Comparison of ENCODE assay signal across 8 cellular contexts in the genomic region with DNA sequence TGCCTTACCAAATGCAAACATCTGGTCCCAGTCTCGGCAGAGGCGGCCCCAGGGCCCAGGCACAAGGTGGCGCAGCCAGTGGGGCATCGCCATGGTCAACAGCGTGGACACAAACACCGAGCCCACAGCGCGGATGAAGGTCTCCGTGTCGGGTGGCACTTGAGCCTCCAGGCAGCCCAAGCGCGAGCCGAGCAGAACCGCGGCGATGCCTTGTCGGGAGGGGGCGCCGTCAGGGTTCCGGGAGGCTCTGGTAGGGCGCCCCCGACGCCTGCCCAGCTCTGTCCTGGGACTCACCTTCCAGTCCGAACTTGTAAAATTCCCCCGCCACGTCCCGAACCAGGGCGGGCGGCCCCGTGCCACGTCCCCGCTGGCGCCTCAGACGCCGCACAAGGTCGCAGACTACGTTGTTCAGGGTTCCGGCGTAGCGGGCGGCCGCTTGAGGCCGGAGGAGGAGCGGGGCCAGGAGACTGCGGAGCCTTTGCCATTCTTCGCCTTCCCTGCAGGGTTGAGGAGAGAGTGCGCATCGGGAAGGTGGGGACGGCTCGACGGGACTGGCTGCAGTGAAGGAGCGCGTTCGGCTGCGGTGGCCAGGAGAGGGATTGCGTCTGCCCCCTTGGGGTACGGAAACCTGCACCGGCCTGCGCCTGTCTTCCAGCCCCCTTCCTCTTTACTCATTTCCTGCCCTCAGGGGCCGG. TPM values are rescaled to one million over a fixed set of nuclear protein-coding genes. Genes with fewer than 3 reads are reported as not detected.
DNase-seq lines count a peak whose midpoint lies in the region; ATAC-seq and TF ChIP-seq lines count a peak whose summit lies in the region.

No MANE protein-coding gene starts in this region.

- TF ChIP-seq CTCF in GM12873 (IDR thresholded peaks at IDR 0.05; ENCODE audit: insufficient read depth, low read depth, low read length, missing control alignments) (peak; percentile 50), HEK293 (tag by site-specific recombination; IDR thresholded peaks at IDR 0.05) (peak; percentile 87), Panc1 (IDR thresholded peaks at IDR 0.05) (peak; percentile 89), spleen (IDR thresholded peaks at IDR 0.05 in 8 of 11, conservative IDR thresholded peaks at IDR 0.05 in 3 of 11) (peak in 4 of 11 experiments; percentile 25 to 49 (median 47))

- WGBS in iPS DF 6.9 (ENCODE audit: insufficient coverage, insufficient read length) = no CpG with 5 or more reads among the region's 60 CpGs
- 1 to 2% (median 1%) methylated on average over 49 to 60 of the region's 60 CpGs for whole genome bisulfite sequencing in spleen, 5 donors

- in situ Hi-C loops in Panc1 (cut with HindIII; ENCODE audit: low pct_unique_long_range_greater_than_20kb, low sequenced_read_pairs) = no loop called here

- H3K27me3 ChIP-seq in Panc1 (ENCODE audit: control insufficient read depth, insufficient read depth, low read length) (peaks cover 4% of the 10 kb centered on the region; the same call in 1 of the 2 replicates), iPS DF 6.9 (ENCODE audit: control insufficient read depth, insufficient read depth, low read length) (peaks cover 28% of the 10 kb centered on the region), spleen (replicated peaks in 1 of 7) (peaks cover 7 to 45% (median 36%) of the 10 kb centered on the region in 7 donors)

- peaks cover 10% of the 10 kb centered on the region for H3K36me3 Mint-ChIP-seq in activated naive CD8-positive, alpha-beta T cell

- DNase-seq in Panc1 (ENCODE audit: low read depth, low spot score) (no peak), iPS DF 6.9 (ENCODE audit: low read depth, low spot score) (no peak), spleen (peak; percentile 88), HEK293T (ENCODE audit: extremely low spot score) (no peak)

- H3K9me3 Mint-ChIP-seq in activated naive CD8-positive, alpha-beta T cell (ENCODE audit: low read depth) = no peaks in the 10 kb centered on the region

- BruUV-seq in Panc1 (replicated peaks; lab: Mats Ljungman, UMichigan) = no TSS peak

- H3K36me3 ChIP-seq in HEK293 (ENCODE audit: control insufficient read depth in 2 of 2, insufficient read depth in 1 of 2, low read length in 2 of 2) (peaks cover 0 to 33% of the 10 kb centered on the region in 2 experiments; a peak in 2 of 3 replicates), Panc1 (ENCODE audit: control insufficient read depth, insufficient read depth, low read length) (no peaks in the 10 kb centered on the region; the same call in 1 of the 2 replicates), iPS DF 6.9 (ENCODE audit: control insufficient read depth, insufficient read depth, low read length) (peaks cover 7% of the 10 kb centered on the region; the same call in 1 of the 2 replicates), spleen (peaks cover 0 to 20% (median 1%) of the 10 kb centered on the region in 6 donors)

- H3K27ac Mint-ChIP-seq in activated naive CD8-positive, alpha-beta T cell = peak overlapping the region; percentile 87

- CTCF ChIA-PET in HEK293 (lab: Yijun Ruan, JAX) (interaction anchor here (0.7 to 3.8 kb wide), 3 partner anchors 9 to 140 kb away, joined by 3 to 26 read pairs (median 3); a partner anchor contains a TSS), Panc1 (lab: Charles Lee) (no interaction called here), HEK293T (lab: Yijun Ruan, JAX) (no interaction called here)

- no peak for TF ChIP-seq POLR2A in spleen (IDR thresholded peaks at IDR 0.05)

- peaks cover 15% of the 10 kb centered on the region for H3K4me1 ChIP-seq in HEK293 (ENCODE audit: control insufficient read depth, insufficient read depth, low read length)
- H3K4me1 ChIP-seq in Panc1 (ENCODE audit: control insufficient read depth, insufficient read depth, low read length) = peaks cover 15% of the 10 kb centered on the region
- H3K4me1 ChIP-seq in iPS DF 6.9 (ENCODE audit: control insufficient read depth, insufficient read depth, low read length) = peaks cover 3% of the 10 kb centered on the region; the same call in 1 of the 2 replicates
- H3K4me1 ChIP-seq in spleen = peaks cover 21 to 36% (median 29%) of the 10 kb centered on the region in 6 donors

- no peaks in the 10 kb centered on the region for H3K27me3 Mint-ChIP-seq in activated naive CD8-positive, alpha-beta T cell

- H3K9me3 ChIP-seq in HEK293 (ENCODE audit: control insufficient read depth, insufficient read depth, low read depth, low read length) (no peaks in the 10 kb centered on the region), Panc1 (ENCODE audit: control insufficient read depth, insufficient read depth, low read depth, low read length) (no peaks in the 10 kb centered on the region), iPS DF 6.9 (ENCODE audit: control insufficient read depth, insufficient read depth, low read length) (no peaks in the 10 kb centered on the region), spleen (no peaks in the 10 kb centered on the region)

- no peak overlapping the region for H3K4me3 ChIP-seq in HEK293 (ENCODE audit: low read depth, low read length)
- peak overlapping the region; percentile 37 to 57 for H3K4me3 ChIP-seq in Panc1 (ENCODE audit: low read depth in 2 of 2, low read length in 2 of 2)
- H3K4me3 ChIP-seq in iPS DF 6.9 (ENCODE audit: low read length) = peak overlapping the region; percentile 46; the same call in 1 of the 2 replicates
- H3K4me3 ChIP-seq in spleen = peak overlapping the region; percentile 12 to 76 (median 50)

- peak; percentile 74 for ATAC-seq in Panc1
- ATAC-seq in HG02981 (IDR thresholded peaks at IDR 0.05; ENCODE audit: unreplicated experiment) = no peak

- H3K4me3 Mint-ChIP-seq in activated naive CD8-positive, alpha-beta T cell = peak overlapping the region; percentile 91

- intact Hi-C loops in Panc1 (cut with micrococcal nuclease; ENCODE audit: unreplicated experiment) (no loop called here), spleen (cut with DNase I; ENCODE audit: low total_unique reads) (no loop called here)

- POLR2A ChIA-PET in HEK293 (lab: Yijun Ruan, JAX) (interaction anchor here (0.8 to 2.5 kb wide), 3 partner anchors 9 to 128 kb away, joined by 3 to 8 read pairs (median 3); no protein-coding TSS in a partner anchor), Panc1 (lab: Charles Lee) (no interaction called here), HEK293T (lab: Yijun Ruan, JAX) (interaction anchor here (1.1 to 2.7 kb wide), 4 partner anchors 9 to 20 kb away, joined by 4 to 8 read pairs (median 6); a partner anchor contains a TSS)

- peaks cover 32% of the 10 kb centered on the region for H3K4me1 Mint-ChIP-seq in activated naive CD8-positive, alpha-beta T cell (ENCODE audit: low read depth)

- H3K27ac ChIP-seq in HEK293 (ENCODE audit: extremely low read depth, low read depth, low read length) (no peak overlapping the region), Panc1 (ENCODE audit: low read length) (peak overlapping the region; percentile 64), iPS DF 6.9 (ENCODE audit: low read length) (no peak overlapping the region), spleen (no peak overlapping the region)

TF ChIP-seq in HEK293, 187 proteins besides CTCF, POLR2A, EP300 and RAD21 (continues in another document):
- peak; percentile 18; the same call in 1 of the 2 replicates for TF ChIP-seq GLIS2 (tag by site-specific recombination; IDR thresholded peaks at IDR 0.05)
- no peak for TF ChIP-seq ZNF544 (tag by site-specific recombination; IDR thresholded peaks at IDR 0.05)
- TF ChIP-seq ZNF394 (tag by site-specific recombination; IDR thresholded peaks at IDR 0.05; ENCODE audit: borderline replicate concordance) = no peak
- TF ChIP-seq ZNF530 (tag by site-specific recombination; IDR thresholded peaks at IDR 0.05; ENCODE audit: low read depth) = no peak
- no peak for TF ChIP-seq ZNF37A (tag by site-specific recombination; IDR thresholded peaks at IDR 0.05)
- TF ChIP-seq ZNF23 (tag by site-specific recombination; IDR thresholded peaks at IDR 0.05; ENCODE audit: borderline replicate concordance) = no peak
- TF ChIP-seq ZNF214 (tag by site-specific recombination; IDR thresholded peaks at IDR 0.05; ENCODE audit: borderline replicate concordance) = no peak
- no peak for TF ChIP-seq ZNF174 (tag by site-specific recombination; IDR thresholded peaks at IDR 0.05)
- TF ChIP-seq ZNF416 (tag by site-specific recombination; IDR thresholded peaks at IDR 0.05) = no peak
- no peak for TF ChIP-seq ZNF792 (tag by site-specific recombination; IDR thresholded peaks at IDR 0.05)

TF ChIP-seq in HEK293T, 16 proteins besides CTCF, POLR2A, EP300 and RAD21:
- TF ChIP-seq L3MBTL2 (conservative IDR thresholded peaks at IDR 0.05) = no peak
- TF ChIP-seq FOXA1 (IDR thresholded peaks at IDR 0.05) = no peak
- TF ChIP-seq CTBP1 (IDR thresholded peaks at IDR 0.05; ENCODE audit: borderline replicate concordance) = no peak
- TF ChIP-seq, protein P1, sequence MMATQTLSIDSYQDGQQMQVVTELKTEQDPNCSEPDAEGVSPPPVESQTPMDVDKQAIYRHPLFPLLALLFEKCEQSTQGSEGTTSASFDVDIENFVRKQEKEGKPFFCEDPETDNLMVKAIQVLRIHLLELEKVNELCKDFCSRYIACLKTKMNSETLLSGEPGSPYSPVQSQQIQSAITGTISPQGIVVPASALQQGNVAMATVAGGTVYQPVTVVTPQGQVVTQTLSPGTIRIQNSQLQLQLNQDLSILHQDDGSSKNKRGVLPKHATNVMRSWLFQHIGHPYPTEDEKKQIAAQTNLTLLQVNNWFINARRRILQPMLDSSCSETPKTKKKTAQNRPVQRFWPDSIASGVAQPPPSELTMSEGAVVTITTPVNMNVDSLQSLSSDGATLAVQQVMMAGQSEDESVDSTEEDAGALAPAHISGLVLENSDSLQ (IDR thresholded peaks at IDR 0.05) = no peak
- TF ChIP-seq BHLHE40 (IDR thresholded peaks at IDR 0.05; ENCODE audit: borderline replicate concordance) = no peak
- TF ChIP-seq FOXM1 (IDR thresholded peaks at IDR 0.05; ENCODE audit: borderline replicate concordance) = no peak
- no peak for TF ChIP-seq ZNF384 (IDR thresholded peaks at IDR 0.05)
- no peak for TF ChIP-seq HDGF (IDR thresholded peaks at IDR 0.05; ENCODE audit: borderline replicate concordance)

RNA-seq across cellular contexts. Expression of a gene that starts 1.7 kb away (rescaled TPM):
- total RNA-seq in Panc1 (2021; ENCODE audit: unreplicated experiment) (4.0 TPM), spleen (1 to 10 TPM in 2 of 7 donors, under 1 TPM in 5; 0.23 to 1.5 (median 0.47) TPM)
- 4.3 TPM for polyA plus RNA-seq in Panc1 (2012; ENCODE audit: insufficient read length)
- under 1 TPM; 0.20 to 0.48 (median 0.30) TPM for polyA plus RNA-seq in spleen

RNA-seq across cellular contexts. Expression of a gene that starts 6.8 kb away (rescaled TPM):
- total RNA-seq in Panc1 (2021; ENCODE audit: unreplicated experiment) (46.5 TPM), spleen (10 to 100 TPM in 3 of 7 donors, 1 to 10 TPM in 4; 4.9 to 22.0 (median 9.9) TPM)
- polyA plus RNA-seq in Panc1 (2012; ENCODE audit: insufficient read length) = 40.9 TPM
- 10 to 100 TPM; 15.8 to 20.7 (median 16.3) TPM for polyA plus RNA-seq in spleen

RNA-seq across cellular contexts. Expression of a gene that starts 7.3 kb away (rescaled TPM):
- total RNA-seq in Panc1 (2021; ENCODE audit: unreplicated experiment) (7.4 TPM), spleen (1 to 10 TPM; 3.0 to 9.5 (median 6.0) TPM)
- 6.2 TPM for polyA plus RNA-seq in Panc1 (2012; ENCODE audit: insufficient read length)
- 1 to 10 TPM; 1.2 to 1.6 (median 1.4) TPM for polyA plus RNA-seq in spleen

RNA-seq across cellular contexts. Expression of a gene that starts 10.2 kb away (rescaled TPM):
- total RNA-seq in Panc1 (2021; ENCODE audit: unreplicated experiment) (2.3 TPM), spleen (10 to 100 TPM; 17.2 to 36.8 (median 23.0) TPM)
- 1.7 TPM for polyA plus RNA-seq in Panc1 (2012; ENCODE audit: insufficient read length)
- polyA plus RNA-seq in spleen = 10 to 100 TPM; 29.0 to 49.0 (median 33.0) TPM

RNA-seq across cellular contexts. Expression of a gene that starts 13.0 kb away (rescaled TPM):
- total RNA-seq in Panc1 (2021; ENCODE audit: unreplicated experiment) (201 TPM), spleen (10 to 100 TPM; 34.3 to 77.8 (median 51.6) TPM)
- polyA plus RNA-seq in Panc1 (2012; ENCODE audit: insufficient read length) = 205 TPM
- 10 to 100 TPM; 36.2 to 72.0 (median 56.0) TPM for polyA plus RNA-seq in spleen
